Comparison of ENCODE assay signal across 24 cellular contexts in genomic region chr6:34884996-34885395, GRCh38. TPM values are rescaled to one million over a fixed set of nuclear protein-coding genes. Genes with fewer than 3 reads are reported as not detected.
A peak's percentile ranks its signal among the peaks of the same experiment; 100 is the strongest.
DNase-seq lines count a peak whose midpoint lies in the region; TF ChIP-seq lines count a peak whose summit lies in the region.
"Had no signal": no experiment of that assay in that cellular context is flagged by ENCODE, and none has a peak within 500 bp of the region (broad histone marks: within the 10 kb centered on the region; RNA-seq: fewer than 3 reads in every experiment).

No MANE protein-coding gene starts in this region.

- peaks cover 33% of the 10 kb centered on the region for H3K4me1 Mint-ChIP-seq in activated CD4-positive, alpha-beta memory T cell treated with anti-CD3 and anti-CD28 coated beads for 36 hours (ENCODE audit: low read depth)
- peaks cover 42% of the 10 kb centered on the region for H3K4me1 Mint-ChIP-seq in activated CD4-positive, alpha-beta memory T cell treated with anti-CD3 and anti-CD28 coated beads, Interleukin-2, amount 10 ng/mL, durations not matched to agents 7 days and 5 days
- peaks cover 11 to 19% (median 13%) of the 10 kb centered on the region in 3 donors for H3K4me1 Mint-ChIP-seq in IgD-negative memory B cell
- no peaks in the 10 kb centered on the region for H3K4me1 Mint-ChIP-seq in endodermal cell
- peaks cover 17% of the 10 kb centered on the region for H3K4me1 Mint-ChIP-seq in neural progenitor cell
- H3K4me1 Mint-ChIP-seq in Caco-2 (ENCODE audit: low read depth, unreplicated experiment) = peaks cover 4% of the 10 kb centered on the region

- H3K27me3 ChIP-seq in endodermal cell (ENCODE audit: control insufficient read depth, insufficient read depth, low read length, poor library complexity, severe bottlenecking) (no peaks in the 10 kb centered on the region), neural progenitor cell (no peaks in the 10 kb centered on the region), ovary (no peaks in the 10 kb centered on the region), Caco-2 (replicated peaks; ENCODE audit: control insufficient read depth, insufficient read depth, low read length) (no peaks in the 10 kb centered on the region)
- H3K27me3 ChIP-seq: cardiac muscle cell, MG63, pancreas, right atrium auricular region, SJSA1, spleen had no signal

- H3K27ac ChIP-seq in endodermal cell (ENCODE audit: low read depth, low read length) (no peak overlapping the region), neural progenitor cell (no peak overlapping the region), ovary (no peak overlapping the region)
- H3K27ac ChIP-seq: cardiac muscle cell, pancreas, right atrium auricular region, SJSA1, spleen had no signal

- 94 to 100% methylated on average over 1 to 2 of the region's 2 CpGs for WGBS in endodermal cell (ENCODE audit: insufficient coverage in 1 of 2, insufficient read length in 1 of 2), 2 experiments
- 89 to 96% (median 95%) methylated on average over 2 of the region's 2 CpGs for WGBS in ovary, 3 donors

- intact Hi-C loops in activated CD4-positive, alpha-beta memory T cell treated with anti-CD3 and anti-CD28 coated beads for 36 hours (cut with micrococcal nuclease) = no loop called here
- intact Hi-C loops in ovary (cut with DNase I) = loop anchor here in 2 of 4 donors (5.0 to 10.0 kb wide), 2 partner anchors 100 to 128 kb away; partner anchors contain the start of gene SNRPC (in 1 of the 2)
- intact Hi-C loops in Caco-2 (cut with micrococcal nuclease; ENCODE audit: unreplicated experiment) = loop anchor here (5.0 kb wide), 2 partner anchors 57 to 257 kb away; partner anchors contain the start of gene TCP11

- TF ChIP-seq CTCF in endodermal cell (conservative IDR thresholded peaks at IDR 0.05) = no peak
- no peak for TF ChIP-seq CTCF in neural progenitor cell (IDR thresholded peaks at IDR 0.05)
- TF ChIP-seq CTCF in ovary (IDR thresholded peaks at IDR 0.05) = no peak
- TF ChIP-seq CTCF in Caco-2 (IDR thresholded peaks at IDR 0.05; ENCODE audit: insufficient read depth in 1 of 2, low read depth in 1 of 2, low read length in 1 of 2, severe bottlenecking in 1 of 2, unreplicated experiment in 1 of 2) = no peak

- no peak overlapping the region for H3K4me3 Mint-ChIP-seq in activated CD4-positive, alpha-beta memory T cell treated with anti-CD3 and anti-CD28 coated beads for 36 hours
- H3K4me3 Mint-ChIP-seq in activated CD4-positive, alpha-beta memory T cell treated with anti-CD3 and anti-CD28 coated beads, Interleukin-2, amount 10 ng/mL, durations not matched to agents 7 days and 5 days = no peak overlapping the region
- H3K4me3 Mint-ChIP-seq in IgD-negative memory B cell (peak overlapping the region in 2 of 4 donors; percentile 57 to 78), endodermal cell (peak overlapping the region; percentile 97), neural progenitor cell (peak overlapping the region; percentile 43), Caco-2 (ENCODE audit: unreplicated experiment) (no peak overlapping the region)

- H3K36me3 Mint-ChIP-seq in activated CD4-positive, alpha-beta memory T cell treated with anti-CD3 and anti-CD28 coated beads for 36 hours = peaks cover 30% of the 10 kb centered on the region
- H3K36me3 Mint-ChIP-seq in activated CD4-positive, alpha-beta memory T cell treated with anti-CD3 and anti-CD28 coated beads, Interleukin-2, amount 10 ng/mL, durations not matched to agents 7 days and 5 days (ENCODE audit: low read depth) = peaks cover 31% of the 10 kb centered on the region
- H3K36me3 Mint-ChIP-seq in IgD-negative memory B cell (no peaks in the 10 kb centered on the region), endodermal cell (ENCODE audit: low read depth) (peaks cover 29% of the 10 kb centered on the region), neural progenitor cell (peaks cover 3% of the 10 kb centered on the region), Caco-2 (ENCODE audit: insufficient read depth, unreplicated experiment) (peaks cover 63% of the 10 kb centered on the region)

- peaks cover 26% of the 10 kb centered on the region for H3F3A ChIP-seq in neural progenitor cell (ENCODE audit: low read depth)

- CTCF ChIA-PET in activated CD4-positive, alpha-beta memory T cell treated with anti-CD3 and anti-CD28 coated beads for 36 hours (lab: Charles Lee) = interaction anchor here (2.5 kb wide), 1 partner anchor 255 kb away, joined by 11 read pairs; no protein-coding TSS in a partner anchor
- CTCF ChIA-PET in activated CD4-positive, alpha-beta memory T cell treated with anti-CD3 and anti-CD28 coated beads, Interleukin-2, amount 10 ng/mL, durations not matched to agents 7 days and 5 days (lab: Charles Lee) = no interaction called here
- CTCF ChIA-PET in Caco-2 (lab: Charles Lee) = no interaction called here

- peaks cover 52% of the 10 kb centered on the region for H3K79me2 ChIP-seq in neural progenitor cell (ENCODE audit: low read depth)

- TF ChIP-seq EP300 in ovary (IDR thresholded peaks at IDR 0.05) = no peak

- no peak for TF ChIP-seq POLR2A in ovary (IDR thresholded peaks at IDR 0.05)

- H3K9ac ChIP-seq in endodermal cell (ENCODE audit: extremely low read depth, low read length, poor library complexity, severe bottlenecking) = no peak overlapping the region
- H3K9ac ChIP-seq in neural progenitor cell = no peak overlapping the region

- no peaks in the 10 kb centered on the region for H3K27me3 Mint-ChIP-seq in activated CD4-positive, alpha-beta memory T cell treated with anti-CD3 and anti-CD28 coated beads for 36 hours
- no peaks in the 10 kb centered on the region for H3K27me3 Mint-ChIP-seq in activated CD4-positive, alpha-beta memory T cell treated with anti-CD3 and anti-CD28 coated beads, Interleukin-2, amount 10 ng/mL, durations not matched to agents 7 days and 5 days
- H3K27me3 Mint-ChIP-seq in IgD-negative memory B cell (no peaks in the 10 kb centered on the region), endodermal cell (ENCODE audit: insufficient read depth) (no peaks in the 10 kb centered on the region), neural progenitor cell (ENCODE audit: insufficient read depth, low read depth) (no peaks in the 10 kb centered on the region), Caco-2 (ENCODE audit: insufficient read depth, unreplicated experiment) (no peaks in the 10 kb centered on the region)
- H3K27me3 Mint-ChIP-seq: T-cell had no signal

- BruUV-seq in Caco-2 (replicated peaks; lab: Mats Ljungman, UMichigan) = no TSS peak

- H3K4me1 ChIP-seq in endodermal cell (ENCODE audit: control insufficient read depth, insufficient read depth, low read length) (no peaks in the 10 kb centered on the region), neural progenitor cell (no peaks in the 10 kb centered on the region), ovary (ENCODE audit: insufficient read depth) (peaks cover 2% of the 10 kb centered on the region), Caco-2 (no peaks in the 10 kb centered on the region)

- H3K9me3 Mint-ChIP-seq in activated CD4-positive, alpha-beta memory T cell treated with anti-CD3 and anti-CD28 coated beads for 36 hours = peaks cover 3% of the 10 kb centered on the region
- peaks cover 4% of the 10 kb centered on the region for H3K9me3 Mint-ChIP-seq in activated CD4-positive, alpha-beta memory T cell treated with anti-CD3 and anti-CD28 coated beads, Interleukin-2, amount 10 ng/mL, durations not matched to agents 7 days and 5 days
- H3K9me3 Mint-ChIP-seq in IgD-negative memory B cell (no peaks in the 10 kb centered on the region), endodermal cell (peaks cover 4% of the 10 kb centered on the region), neural progenitor cell (no peaks in the 10 kb centered on the region), Caco-2 (ENCODE audit: unreplicated experiment) (no peaks in the 10 kb centered on the region)

- H2AFZ ChIP-seq in neural progenitor cell (replicated peaks) = no peak overlapping the region

- H3K36me3 ChIP-seq in endodermal cell (ENCODE audit: control insufficient read depth, insufficient read depth, low read length) (peaks cover 39% of the 10 kb centered on the region), neural progenitor cell (peaks cover 13% of the 10 kb centered on the region), ovary (no peaks in the 10 kb centered on the region), Caco-2 (ENCODE audit: control insufficient read depth, insufficient read depth, low read length) (no peaks in the 10 kb centered on the region)

- POLR2A ChIA-PET in activated CD4-positive, alpha-beta memory T cell treated with anti-CD3 and anti-CD28 coated beads for 36 hours (lab: Charles Lee) = no interaction called here
- POLR2A ChIA-PET in activated CD4-positive, alpha-beta memory T cell treated with anti-CD3 and anti-CD28 coated beads, Interleukin-2, amount 10 ng/mL, durations not matched to agents 7 days and 5 days (lab: Charles Lee) = interaction anchor here (1.0 kb wide), 1 partner anchor 12 kb away, joined by 3 read pairs; no protein-coding TSS in a partner anchor
- POLR2A ChIA-PET in Caco-2 (lab: Charles Lee) = no interaction called here

- no peak for DNase-seq in activated CD4-positive, alpha-beta memory T cell treated with anti-CD3 and anti-CD28 coated beads for 36 hours
- no peak for DNase-seq in activated CD4-positive, alpha-beta memory T cell treated with anti-CD3 and anti-CD28 coated beads, Interleukin-2, amount 10 ng/mL, durations not matched to agents 7 days and 5 days
- DNase-seq in endodermal cell (no peak), neural progenitor cell (ENCODE audit: low spot score) (no peak), ovary (no peak), Caco-2 (no peak), HT-29 (ENCODE audit: low spot score) (no peak)
- DNase-seq: activated naive CD4-positive, alpha-beta T cell treated with anti-CD3 and anti-CD28 coated beads, Interleukin-2, amount 50 U/mL, for 16 hours; anterior cingulate cortex; COR-L47; HCEC 1CT; MG63; NCI-H2081; NCI-H446 treated with DMSO at 0.1 percent for 48 hours; NCI-H82; pancreas; spleen; T-cell; trophoblast cell had no signal

- H4K20me1 ChIP-seq in neural progenitor cell (ENCODE audit: low read depth) = peaks cover 14% of the 10 kb centered on the region

- H3K27ac Mint-ChIP-seq in activated CD4-positive, alpha-beta memory T cell treated with anti-CD3 and anti-CD28 coated beads for 36 hours = peak overlapping the region; percentile 26
- no peak overlapping the region for H3K27ac Mint-ChIP-seq in activated CD4-positive, alpha-beta memory T cell treated with anti-CD3 and anti-CD28 coated beads, Interleukin-2, amount 10 ng/mL, durations not matched to agents 7 days and 5 days
- H3K27ac Mint-ChIP-seq in IgD-negative memory B cell (peak overlapping the region in 2 of 3 donors; percentile 31 to 84), endodermal cell (no peak overlapping the region), neural progenitor cell (no peak overlapping the region), Caco-2 (ENCODE audit: unreplicated experiment) (no peak overlapping the region)

- no peak overlapping the region for H3K4me2 ChIP-seq in neural progenitor cell

- H3K9me3 ChIP-seq in endodermal cell (ENCODE audit: control insufficient read depth, low read length) = no peaks in the 10 kb centered on the region
- no peaks in the 10 kb centered on the region for H3K9me3 ChIP-seq in neural progenitor cell (ENCODE audit: low read depth)
- H3K9me3 ChIP-seq in ovary = no peaks in the 10 kb centered on the region
- H3K9me3 ChIP-seq in Caco-2 = no peaks in the 10 kb centered on the region
- H3K9me3 ChIP-seq: MG63, pancreas, right atrium auricular region, SJSA1 had no signal

- H3K4me3 ChIP-seq in endodermal cell (ENCODE audit: low read length) = no peak overlapping the region
- H3K4me3 ChIP-seq in neural progenitor cell = no peak overlapping the region
- H3K4me3 ChIP-seq in ovary = no peak overlapping the region
- no peak overlapping the region for H3K4me3 ChIP-seq in Caco-2 (ENCODE audit: low read depth, low read length)
- H3K4me3 ChIP-seq: cardiac muscle cell, K562, MG63, pancreas, right atrium auricular region, SJSA1, spleen had no signal

RNA-seq across cellular contexts. Expression of gene TAF11, which starts 2.8 kb away (rescaled TPM):
- 10 to 100 TPM; 27.2 to 29.0 TPM for total RNA-seq in activated CD4-positive, alpha-beta memory T cell treated with anti-CD3 and anti-CD28 coated beads for 36 hours
- 10 to 100 TPM; 27.4 to 28.5 TPM for total RNA-seq in activated CD4-positive, alpha-beta memory T cell treated with anti-CD3 and anti-CD28 coated beads, Interleukin-2, amount 10 ng/mL, durations not matched to agents 7 days and 5 days
- 17.3 TPM for polyA plus RNA-seq in IgD-negative memory B cell
- total RNA-seq in endodermal cell = 10 to 100 TPM; 44.7 to 50.4 TPM
- 47.8 TPM for polyA plus RNA-seq in endodermal cell (2013, experiment 1 of 2)
- polyA plus RNA-seq in endodermal cell (2013, experiment 2 of 2) = 43.2 TPM
- 51.8 and 75.0 TPM in 2 replicates for total RNA-seq in neural progenitor cell (ENCODE audit: low replicate concordance)
- 10 to 100 TPM; 16.0 to 25.0 (median 19.1) TPM for total RNA-seq in ovary
- 10 to 100 TPM; 30.7 to 30.8 TPM for polyA plus RNA-seq in ovary
- total RNA-seq in Caco-2 (2022) = 26.2 and 28.3 TPM in 2 replicates
- 17.6 and 22.2 TPM in 2 replicates for total RNA-seq in HT-29 (2014; rRNA removed; shearing (Covaris generic))

RNA-seq across cellular contexts. Expression of gene ANKS1A, which starts 4.1 kb away (rescaled TPM):
- 1 to 10 TPM; 7.2 to 7.7 TPM for total RNA-seq in activated CD4-positive, alpha-beta memory T cell treated with anti-CD3 and anti-CD28 coated beads for 36 hours
- 1 to 10 TPM; 8.8 to 9.5 TPM for total RNA-seq in activated CD4-positive, alpha-beta memory T cell treated with anti-CD3 and anti-CD28 coated beads, Interleukin-2, amount 10 ng/mL, durations not matched to agents 7 days and 5 days
- polyA plus RNA-seq in IgD-negative memory B cell (3.3 TPM), ovary (10 to 100 TPM; 19.2 to 20.5 TPM)
- total RNA-seq in endodermal cell (10 to 100 TPM; 34.9 to 36.4 TPM), neural progenitor cell (ENCODE audit: low replicate concordance) (17.0 and 25.6 TPM in 2 replicates), ovary (10 to 100 TPM; 16.0 to 45.0 (median 28.9) TPM), Caco-2 (2022) (24.0 and 25.9 TPM in 2 replicates)
- polyA plus RNA-seq in endodermal cell (2013, experiment 1 of 2) = 27.1 TPM
- polyA plus RNA-seq in endodermal cell (2013, experiment 2 of 2) = 25.9 TPM
- total RNA-seq in HT-29 (2014; rRNA removed; shearing (Covaris generic)) = 23.4 and 25.2 TPM in 2 replicates

Comparison
In these comparisons a context has a peak if more than half of its experiments do, and no peak if none do; other contexts are left out.
1. H3K27ac Mint-ChIP-seq: peak in activated CD4-positive, alpha-beta memory T cell treated with anti-CD3 and anti-CD28 coated beads for 36 hours (single experiment) and IgD-negative memory B cell (2 of 3); none in activated CD4-positive, alpha-beta memory T cell treated with anti-CD3 and anti-CD28 coated beads, Interleukin-2, amount 10 ng/mL, durations not matched to agents 7 days and 5 days (single experiment), endodermal cell (single experiment), neural progenitor cell (single experiment) and Caco-2 (single experiment).
2. H3K4me3 Mint-ChIP-seq: peak in endodermal cell (single experiment) and neural progenitor cell (single experiment); none in activated CD4-positive, alpha-beta memory T cell treated with anti-CD3 and anti-CD28 coated beads for 36 hours (single experiment), activated CD4-positive, alpha-beta memory T cell treated with anti-CD3 and anti-CD28 coated beads, Interleukin-2, amount 10 ng/mL, durations not matched to agents 7 days and 5 days (single experiment) and Caco-2 (single experiment).